In the genomic region with DNA sequence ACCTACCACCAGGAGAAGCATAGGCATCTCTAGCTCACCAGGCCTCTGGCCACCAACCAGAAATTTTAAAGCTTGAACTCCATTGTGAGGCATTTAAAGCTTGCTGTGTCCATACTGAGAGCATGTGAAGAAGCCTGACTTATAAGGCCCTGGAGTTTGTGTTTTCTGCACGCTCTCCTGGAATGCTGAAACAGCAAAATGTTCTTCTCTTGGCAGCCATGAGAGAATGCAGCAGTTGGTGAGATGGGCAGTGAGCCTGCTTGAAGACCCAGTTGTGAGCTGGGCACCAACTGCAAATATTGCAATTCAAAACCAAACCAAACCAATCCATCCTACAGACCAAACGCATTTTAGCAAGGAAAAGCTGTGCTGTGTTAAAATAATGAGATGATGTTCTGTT, we compare ENCODE assay signal across 26 cellular contexts.
"Had no signal": no experiment of that assay in that cellular context is flagged by ENCODE, and none has a peak within 500 bp of the region (broad histone marks: within the 10 kb centered on the region; RNA-seq: fewer than 3 reads in every experiment).

No MANE protein-coding gene starts in this region.

- H3K27me3 Mint-ChIP-seq: activated B cell treated with CpG ODN at 0.5 μM for 24 hours; activated CD8-positive, alpha-beta T cell treated with anti-CD3 and anti-CD28 coated beads for 36 hours; central memory CD8-positive, alpha-beta T cell; effector memory CD8-positive, alpha-beta T cell had no signal

- H3K9me3 ChIP-seq: colonic mucosa, gastroesophageal sphincter, ovary, prostate gland had no signal

- H3K4me1 Mint-ChIP-seq: activated B cell treated with CpG ODN at 0.5 μM for 24 hours; central memory CD8-positive, alpha-beta T cell had no signal

- H3K4me1 ChIP-seq: colonic mucosa, gastroesophageal sphincter, prostate gland had no signal

- H3K27ac Mint-ChIP-seq: activated B cell treated with CpG ODN at 0.5 μM for 24 hours; activated CD8-positive, alpha-beta T cell treated with anti-CD3 and anti-CD28 coated beads for 36 hours; activated naive CD4-positive, alpha-beta T cell treated with anti-CD3 and anti-CD28 coated beads, Interleukin-2, amount 50 U/mL, for 72 hours; activated T-helper 2 cell treated with anti-CD3 and anti-CD28 coated beads, Interferon-gamma antibody, Interleukin-2, Interleukin-4, amounts not matched to agents 10 μg/mL and 5 μg/mL and 100 μg/mL, durations not matched to agents 14 hours and 24 hours and 36 hours; effector memory CD8-positive, alpha-beta T cell; immature natural killer cell; T-helper 2 cell treated with Interferon-gamma antibody and Interleukin-4, amounts not matched to agents 5 μg/mL and 100 μg/mL, for 36 hours had no signal

- H3K4me3 Mint-ChIP-seq: activated B cell treated with CpG ODN at 0.5 μM for 24 hours; activated CD8-positive, alpha-beta T cell treated with anti-CD3 and anti-CD28 coated beads for 36 hours; central memory CD8-positive, alpha-beta T cell; effector memory CD8-positive, alpha-beta T cell; immature natural killer cell; nephron progenitor cell; T-helper 2 cell treated with Interferon-gamma antibody and Interleukin-4, amounts not matched to agents 5 μg/mL and 100 μg/mL, for 36 hours had no signal

- H3K36me3 ChIP-seq: colonic mucosa, gastroesophageal sphincter, ovary, prostate gland had no signal

- DNase-seq: activated B cell treated with CpG ODN at 0.5 μM for 24 hours; activated CD4-positive, alpha-beta T cell treated with anti-CD3 and anti-CD28 coated beads, Interleukin-2, amount 50 U/mL, for 1 hour; activated CD8-positive, alpha-beta T cell treated with anti-CD3 and anti-CD28 coated beads for 36 hours; activated T-cell treated with anti-CD3 and anti-CD28 coated beads, Interleukin-2, amount 50 U/mL, for 48 hours; colonic mucosa; dorsolateral prefrontal cortex; effector memory CD8-positive, alpha-beta T cell; erythroblast; head of caudate nucleus; hypothalamus; immature natural killer cell; kidney; left colon; mammary epithelial cell; midbrain; nephron progenitor cell; ovary; stimulated activated naive CD4-positive, alpha-beta T cell; T-helper 1 cell; trophoblast cell had no signal

- ATAC-seq: activated CD8-positive, alpha-beta T cell treated with anti-CD3 and anti-CD28 coated beads for 36 hours; activated naive CD4-positive, alpha-beta T cell treated with anti-CD3 and anti-CD28 coated beads, Interleukin-2, amount 50 U/mL, for 72 hours; effector memory CD8-positive, alpha-beta T cell; gastroesophageal sphincter; left colon had no signal

- H3K27me3 ChIP-seq: colonic mucosa, dorsolateral prefrontal cortex, gastroesophageal sphincter, ovary had no signal

- H3K36me3 Mint-ChIP-seq: activated naive CD4-positive, alpha-beta T cell treated with anti-CD3 and anti-CD28 coated beads, Interleukin-2, amount 50 U/mL, for 72 hours; immature natural killer cell had no signal

- H3K27ac ChIP-seq: colonic mucosa, dorsolateral prefrontal cortex, gastroesophageal sphincter, ovary, prostate gland had no signal

- H3K9me3 Mint-ChIP-seq: activated B cell treated with CpG ODN at 0.5 μM for 24 hours; activated CD8-positive, alpha-beta T cell treated with anti-CD3 and anti-CD28 coated beads for 36 hours; activated naive CD4-positive, alpha-beta T cell treated with anti-CD3 and anti-CD28 coated beads, Interleukin-2, amount 50 U/mL, for 72 hours; activated T-helper 2 cell treated with anti-CD3 and anti-CD28 coated beads, Interferon-gamma antibody, Interleukin-2, Interleukin-4, amounts not matched to agents 10 μg/mL and 5 μg/mL and 100 μg/mL, durations not matched to agents 14 hours and 24 hours and 36 hours; central memory CD8-positive, alpha-beta T cell; effector memory CD8-positive, alpha-beta T cell; immature natural killer cell; nephron progenitor cell; T-helper 2 cell treated with Interferon-gamma antibody and Interleukin-4, amounts not matched to agents 5 μg/mL and 100 μg/mL, for 36 hours had no signal

- H3K4me3 ChIP-seq: colonic mucosa, dorsolateral prefrontal cortex, gastroesophageal sphincter, ovary, prostate gland had no signal
